26 cellular contexts compared by ENCODE assay signal in genomic region chr13:28560612-28561011, GRCh38.
DNase-seq lines count a peak whose midpoint lies in the region; FAIRE-seq and TF ChIP-seq lines count a peak whose summit lies in the region.
"Had no signal": no experiment of that assay in that cellular context is flagged by ENCODE, and none has a peak within 500 bp of the region (broad histone marks: within the 10 kb centered on the region; RNA-seq: fewer than 3 reads in every experiment).

No MANE protein-coding gene starts in this region.

- H3K9me3 ChIP-seq in HEK293 (ENCODE audit: control insufficient read depth, insufficient read depth, low read depth, low read length): no peaks in the 10 kb centered on the region
- no peaks in the 10 kb centered on the region for H3K9me3 ChIP-seq in SK-N-MC (ENCODE audit: low read depth, low read length)
- H3K9me3 ChIP-seq: BE2C, BLaER1 had no signal

- FAIRE-seq in frontal cortex (lab: Jason Lieb, UNC) (no peak), GM19239 (lab: Jason Lieb, UNC) (no peak)
- FAIRE-seq: A204.1, G401.6, GM12891 had no signal

- TF ChIP-seq CTCF in HEK293 (tag by site-specific recombination; IDR thresholded peaks at IDR 0.05) (no peak), osteocyte (IDR thresholded peaks at IDR 0.05) (no peak)

- H3K27ac ChIP-seq in HEK293 (ENCODE audit: extremely low read depth, low read depth, low read length) (no peak overlapping the region), SK-N-MC (peak overlapping the region; percentile 0; the same call in 1 of the 2 replicates)
- H3K27ac ChIP-seq: BLaER1 had no signal

- H3K36me3 ChIP-seq in HEK293 (ENCODE audit: control insufficient read depth in 2 of 2, insufficient read depth in 1 of 2, low read length in 2 of 2) (no peaks in the 10 kb centered on the region), SK-N-MC (ENCODE audit: insufficient read depth, low read length) (no peaks in the 10 kb centered on the region)
- H3K36me3 ChIP-seq: BE2C, BLaER1 had no signal

- H3K4me3 ChIP-seq in HEK293 (ENCODE audit: low read depth, low read length): no peak overlapping the region
- no peak overlapping the region for H3K4me3 ChIP-seq in SK-N-MC
- H3K4me3 ChIP-seq: BLaER1 had no signal

- H3K4me1 ChIP-seq in HEK293 (ENCODE audit: control insufficient read depth, insufficient read depth, low read length): no peaks in the 10 kb centered on the region
- H3K4me1 ChIP-seq: BE2C had no signal

- DNase-seq in EH (ENCODE audit: low read depth) (peak; percentile 18), SK-N-MC (ENCODE audit: low read depth, low spot score) (no peak), osteocyte (ENCODE audit: extremely low spot score, unreplicated experiment) (no peak), frontal cortex (ENCODE audit: low spot score in 2 of 2) (no peak), NCI-H510A (lab: John Stamatoyannopoulos, UW) (no peak), GM19239 (ENCODE audit: insufficient read length, low spot score) (no peak)
- DNase-seq in stimulated activated CD4-positive, alpha-beta T cell treated with anti-CD3 and anti-CD28 coated beads, Interleukin-1b, Interleukin-23, amount 100 ng/mL, for 48 hours: no peak
- DNase-seq: 8988T; ACHN; BE2C; C1 segment of cervical spinal cord; CD4-positive, alpha-beta memory T cell; CD4-positive, CD25-positive, alpha-beta regulatory T cell; CD8-positive, alpha-beta memory T cell; COR-L47; DMS 273 treated with DMSO at 0.1 percent for 48 hours; DMS153; DMS79; DND-41; GF-D8 had no signal

- peak overlapping the region; percentile 31 for H3K27ac Mint-ChIP-seq in osteocyte (ENCODE audit: unreplicated experiment)
- H3K27ac Mint-ChIP-seq: CD4-positive, alpha-beta memory T cell; CD4-positive, CD25-positive, alpha-beta regulatory T cell; CD8-positive, alpha-beta memory T cell had no signal

- H3K36me3 Mint-ChIP-seq in osteocyte (ENCODE audit: unreplicated experiment): no peaks in the 10 kb centered on the region
- H3K36me3 Mint-ChIP-seq: CD14-positive monocyte; CD4-positive, alpha-beta memory T cell; CD4-positive, CD25-positive, alpha-beta regulatory T cell; CD8-positive, alpha-beta memory T cell had no signal

- no peaks in the 10 kb centered on the region for H3K9me3 Mint-ChIP-seq in osteocyte (ENCODE audit: unreplicated experiment)
- H3K9me3 Mint-ChIP-seq: CD4-positive, alpha-beta memory T cell; CD4-positive, CD25-positive, alpha-beta regulatory T cell had no signal

- H3K9ac ChIP-seq in SK-N-MC (ENCODE audit: insufficient read length): no peak overlapping the region
- H3K9ac ChIP-seq: BLaER1 had no signal

- no peak overlapping the region for H3K4me3 Mint-ChIP-seq in osteocyte (ENCODE audit: unreplicated experiment)
- H3K4me3 Mint-ChIP-seq: CD14-positive monocyte; CD4-positive, alpha-beta memory T cell; CD4-positive, CD25-positive, alpha-beta regulatory T cell; CD8-positive, alpha-beta memory T cell had no signal

- H3K4me1 Mint-ChIP-seq in osteocyte (ENCODE audit: unreplicated experiment): peaks cover 25% of the 10 kb centered on the region
- H3K4me1 Mint-ChIP-seq: CD4-positive, alpha-beta memory T cell; CD4-positive, CD25-positive, alpha-beta regulatory T cell; CD8-positive, alpha-beta memory T cell had no signal

- POLR2A ChIA-PET in HEK293 (lab: Yijun Ruan, JAX): no interaction called here

- no peaks in the 10 kb centered on the region for H3K27me3 Mint-ChIP-seq in osteocyte (ENCODE audit: unreplicated experiment)

- CTCF ChIA-PET in HEK293 (lab: Yijun Ruan, JAX): no interaction called here

TF ChIP-seq in HEK293, 187 proteins besides CTCF, POLR2A, EP300 and RAD21:
- TF ChIP-seq SETDB1 (IDR thresholded peaks at IDR 0.05; ENCODE audit: insufficient read length, low read length) (no peak), BCL6B (tag by site-specific recombination; IDR thresholded peaks at IDR 0.05) (peak; percentile 64; the same call in 1 of the 2 replicates)
